ENCODE assay signal across 22 cellular contexts in the genomic region with DNA sequence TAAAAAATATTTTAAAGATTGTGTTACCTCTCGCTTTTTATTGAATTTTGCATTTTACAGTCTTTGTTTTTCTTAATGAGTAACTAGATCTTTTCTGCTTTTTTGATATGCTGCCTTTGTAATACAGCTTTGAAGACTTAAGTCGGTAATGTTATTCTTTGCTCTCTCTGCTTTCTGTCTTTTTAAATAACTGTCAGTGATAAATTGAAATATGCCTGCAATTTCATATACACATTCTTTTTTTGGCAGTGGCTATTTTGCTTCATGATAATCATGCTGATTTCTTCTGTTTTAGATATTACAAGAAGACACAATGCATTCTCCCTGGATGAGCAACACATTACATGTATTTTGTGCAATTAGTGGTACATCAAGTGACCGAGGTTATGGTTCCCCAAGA.
"Had no signal": no experiment of that assay in that cellular context is flagged by ENCODE, and none has a peak within 500 bp of the region (broad histone marks: within the 10 kb centered on the region; RNA-seq: fewer than 3 reads in every experiment).

No MANE protein-coding gene starts in this region.

- H3K27me3 ChIP-seq: SJSA1 had no signal

- H3K27ac ChIP-seq: KMS-11, SJSA1, SK-N-MC had no signal

- H3K4me3 ChIP-seq: SJSA1, SK-N-MC had no signal

- H3K36me3 ChIP-seq: SJSA1 had no signal

- H3K9me3 ChIP-seq: SJSA1 had no signal

- DNase-seq: IMR-90, Kasumi-1, MV-4-11, NCI-H1048, NCI-H1105, NCI-H1417, NCI-H1436 treated with DMSO at 0.1 percent for 48 hours, NCI-H1694, NCI-H187 treated with DMSO at 0.1 percent for 48 hours, NCI-H2029 treated with DMSO at 0.1 percent for 48 hours, NCI-H2171 treated with DMSO at 0.1 percent for 48 hours, NCI-H345, NCI-H446 treated with DMSO at 0.1 percent for 48 hours, NCI-H510A treated with DMSO at 0.1 percent for 48 hours, NCI-H69, NCI-H774, Right ventricle myocardium superior, RPMI8226, SIG-M5 had no signal

- H3K4me1 ChIP-seq: SJSA1 had no signal
